ENCODE assay signal across 8 cellular contexts in genomic region chr6:27809067-27809938, GRCh38.
DNase-seq lines count a peak whose midpoint lies in the region; ATAC-seq and TF ChIP-seq lines count a peak whose summit lies in the region.

No MANE protein-coding gene starts in this region.

- no peak overlapping the region for H3K23ac ChIP-seq in mesenchymal stem cell (ENCODE audit: low read length in 2 of 2)

- ATAC-seq in heart right ventricle: no peak
- ATAC-seq in left ventricle myocardium superior: no peak
- no peak for ATAC-seq in aorta (ENCODE audit: low FRiP score)
- no peak for ATAC-seq in GM19463 (IDR thresholded peaks at IDR 0.05; ENCODE audit: unreplicated experiment)

- WGBS in heart right ventricle, 2 donors: 17 to 22% methylated on average over 7 of the region's 7 CpGs
- 19% methylated on average over 2 of the region's 7 CpGs for WGBS in mesenchymal stem cell
- WGBS in aorta, 2 donors: 17 to 24% methylated on average over 7 of the region's 7 CpGs

- H2BK12ac ChIP-seq in mesenchymal stem cell (ENCODE audit: low read length in 2 of 2): no peak overlapping the region

- no peak overlapping the region for H2BK15ac ChIP-seq in mesenchymal stem cell (ENCODE audit: low read depth, poor library complexity, severe bottlenecking)

- H4K8ac ChIP-seq in mesenchymal stem cell (ENCODE audit: low read length): no peak overlapping the region

- in situ Hi-C loops in GM13976 (cut with MboI; ENCODE audit: low sequenced_read_pairs, unreplicated experiment): loop anchor here (10.0 kb wide), 1 partner anchor 655 kb away; no protein-coding TSS in a partner anchor

- H3K4me3 ChIP-seq in heart right ventricle (peak overlapping the region in 9 of 10 donors; percentile 39 to 69 (median 63)), ascending aorta (peak overlapping the region; percentile 65 to 87), mesenchymal stem cell (ENCODE audit: insufficient read depth in 1 of 2, low read depth in 1 of 2, low read length in 2 of 2) (peak overlapping the region in 1 of 2 experiments; percentile 93), aorta (ENCODE audit: low read length in 2 of 2) (peak overlapping the region; percentile 22 to 74)

- no peaks in the 10 kb centered on the region for H3K79me1 ChIP-seq in mesenchymal stem cell (replicated peaks; ENCODE audit: low read length, poor library complexity, severe bottlenecking)

- peaks cover 6 to 97% (median 47%) of the 10 kb centered on the region in 7 donors for H3K27me3 ChIP-seq in heart right ventricle
- H3K27me3 ChIP-seq in ascending aorta: no peaks in the 10 kb centered on the region
- no peaks in the 10 kb centered on the region for H3K27me3 ChIP-seq in mesenchymal stem cell (ENCODE audit: control insufficient read depth in 1 of 2, insufficient read depth in 1 of 2, low read length in 2 of 2)
- peaks cover 0 to 4% of the 10 kb centered on the region in 2 donors for H3K27me3 ChIP-seq in aorta (ENCODE audit: control insufficient read depth in 1 of 2, insufficient read depth in 2 of 2, low read length in 1 of 2)

- no peak overlapping the region for H3K18ac ChIP-seq in mesenchymal stem cell (ENCODE audit: low read depth in 1 of 2, low read length in 2 of 2)

- no peak overlapping the region for H2AFZ ChIP-seq in mesenchymal stem cell (ENCODE audit: low read depth, low read length)

- H3K27ac ChIP-seq in heart right ventricle (peak overlapping the region in 5 of 10 donors; percentile 72 to 92 (median 81)), ascending aorta (peak overlapping the region; percentile 84 to 92), mesenchymal stem cell (ENCODE audit: low read length, poor library complexity, severe bottlenecking) (peak overlapping the region; percentile 81), aorta (ENCODE audit: low read depth in 1 of 2, low read length in 2 of 2) (no peak overlapping the region)

- H2BK120ac ChIP-seq in mesenchymal stem cell (ENCODE audit: low read depth, low read length): no peak overlapping the region

- DNase-seq in heart right ventricle (no peak), left ventricle myocardium superior (no peak), ascending aorta (ENCODE audit: low spot score in 2 of 2) (no peak), mesenchymal stem cell (no peak), aorta (no peak), GM13976 (ENCODE audit: low spot score) (no peak), activated gamma-delta T cell (lab: John Stamatoyannopoulos, UW) (no peak)

- TF ChIP-seq CTCF in heart right ventricle (IDR thresholded peaks at IDR 0.05) (no peak), ascending aorta (IDR thresholded peaks at IDR 0.05) (no peak), GM13976 (IDR thresholded peaks at IDR 0.05; ENCODE audit: borderline replicate concordance, control extremely low read depth, extremely low read depth, insufficient read depth, missing control alignments) (no peak)

- intact Hi-C loops in heart right ventricle (cut with DNase I): loop anchor here in 2 of 10 donors (5.0 to 10.0 kb wide), 3 partner anchors 75 to 1525 kb away; a partner anchor contains a TSS
- intact Hi-C loops in left ventricle myocardium superior (cut with micrococcal nuclease): no loop called here
- intact Hi-C loops in ascending aorta (cut with DNase I): no loop called here
- intact Hi-C loops in aorta (cut with DNase I): no loop called here

- peak overlapping the region; percentile 92 for H3K9ac ChIP-seq in mesenchymal stem cell (ENCODE audit: low read length)

- no peak overlapping the region for H3K4me2 ChIP-seq in mesenchymal stem cell (ENCODE audit: low read length, poor library complexity, severe bottlenecking)

- no peak overlapping the region for H2BK5ac ChIP-seq in mesenchymal stem cell (ENCODE audit: low read depth, low read length, poor library complexity, severe bottlenecking)

- no peak overlapping the region for H3K4ac ChIP-seq in mesenchymal stem cell (ENCODE audit: low read depth in 1 of 2, low read length in 2 of 2)

- no peaks in the 10 kb centered on the region for H3K36me3 ChIP-seq in heart right ventricle
- no peaks in the 10 kb centered on the region for H3K36me3 ChIP-seq in ascending aorta
- no peaks in the 10 kb centered on the region for H3K36me3 ChIP-seq in mesenchymal stem cell (ENCODE audit: control insufficient read depth in 1 of 2, insufficient read depth in 2 of 2, low read depth in 1 of 2, low read length in 2 of 2)
- no peaks in the 10 kb centered on the region for H3K36me3 ChIP-seq in aorta (ENCODE audit: control insufficient read depth in 1 of 2, insufficient read depth in 2 of 2, low read length in 1 of 2)

- no peak overlapping the region for H3K14ac ChIP-seq in mesenchymal stem cell (ENCODE audit: low read length in 2 of 2)

- H4K91ac ChIP-seq in mesenchymal stem cell (ENCODE audit: low read length): no peak overlapping the region

- no peak overlapping the region for H2AK5ac ChIP-seq in mesenchymal stem cell (ENCODE audit: low read length, severe bottlenecking)

- no peaks in the 10 kb centered on the region for H3K9me3 ChIP-seq in heart right ventricle
- H3K9me3 ChIP-seq in ascending aorta: no peaks in the 10 kb centered on the region
- no peaks in the 10 kb centered on the region for H3K9me3 ChIP-seq in mesenchymal stem cell (ENCODE audit: control insufficient read depth, low read length)
- H3K9me3 ChIP-seq in aorta (ENCODE audit: control insufficient read depth, low read length): no peaks in the 10 kb centered on the region

- peaks cover 0 to 49% (median 6%) of the 10 kb centered on the region in 9 donors for H3K4me1 ChIP-seq in heart right ventricle
- H3K4me1 ChIP-seq in ascending aorta: peaks cover 5 to 6% of the 10 kb centered on the region in 2 donors
- peaks cover 7% of the 10 kb centered on the region for H3K4me1 ChIP-seq in mesenchymal stem cell (ENCODE audit: control insufficient read depth, insufficient read depth, low read depth, low read length)
- H3K4me1 ChIP-seq in aorta (ENCODE audit: control insufficient read depth in 1 of 2, insufficient read depth in 2 of 2, low read length in 2 of 2): peaks cover 2% of the 10 kb centered on the region in 2 donors

Comparison
In these comparisons a context has a peak if more than half of its experiments do, and no peak if none do; other contexts are left out.
1. H3K27ac ChIP-seq: peak in ascending aorta (2 of 2) and mesenchymal stem cell (single experiment); none in aorta (0 of 2).